Comparison of ENCODE assay signal across 17 cellular contexts in the genomic region with DNA sequence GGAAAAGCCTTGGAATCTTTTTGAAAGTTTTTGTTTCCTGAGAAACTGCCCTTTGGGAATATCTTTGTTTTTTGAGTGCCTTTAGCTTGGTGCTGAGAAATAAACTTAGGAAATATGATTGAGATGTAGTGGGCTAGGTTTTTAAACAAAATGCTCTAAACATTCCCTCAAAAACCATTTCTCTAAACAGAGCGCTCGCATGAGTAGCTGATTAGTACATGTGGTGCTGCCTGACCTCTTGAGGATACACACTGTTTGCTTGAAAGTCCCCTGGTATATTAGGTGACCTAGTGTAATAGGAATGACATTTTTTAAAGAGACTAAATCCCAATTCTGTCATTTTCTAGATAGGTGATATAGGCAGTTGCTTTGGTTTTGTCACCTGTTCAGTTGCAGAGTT.
DNase-seq lines count a peak whose midpoint lies in the region; ATAC-seq and TF ChIP-seq lines count a peak whose summit lies in the region.
"Had no signal": no experiment of that assay in that cellular context is flagged by ENCODE, and none has a peak within 500 bp of the region (broad histone marks: within the 10 kb centered on the region; RNA-seq: fewer than 3 reads in every experiment).

No MANE protein-coding gene starts in this region.

- no peaks in the 10 kb centered on the region for H3K9me3 Mint-ChIP-seq in Caco-2 (ENCODE audit: unreplicated experiment)
- H3K9me3 Mint-ChIP-seq: activated CD4-positive, alpha-beta memory T cell treated with anti-CD3 and anti-CD28 coated beads for 36 hours; activated naive CD8-positive, alpha-beta T cell treated with anti-CD3 and anti-CD28 coated beads, Interleukin-2, amount 10 ng/mL, durations not matched to agents 7 days and 5 days; T-cell had no signal

- H3K36me3 Mint-ChIP-seq in Caco-2 (ENCODE audit: insufficient read depth, unreplicated experiment), result no peaks in the 10 kb centered on the region
- H3K36me3 Mint-ChIP-seq: activated CD4-positive, alpha-beta memory T cell treated with anti-CD3 and anti-CD28 coated beads for 36 hours; activated naive CD8-positive, alpha-beta T cell treated with anti-CD3 and anti-CD28 coated beads, Interleukin-2, amount 10 ng/mL, durations not matched to agents 7 days and 5 days; T-cell had no signal

- no peak overlapping the region for H3K27ac Mint-ChIP-seq in Caco-2 (ENCODE audit: unreplicated experiment)
- H3K27ac Mint-ChIP-seq: activated CD4-positive, alpha-beta memory T cell treated with anti-CD3 and anti-CD28 coated beads for 36 hours; activated naive CD8-positive, alpha-beta T cell treated with anti-CD3 and anti-CD28 coated beads, Interleukin-2, amount 10 ng/mL, durations not matched to agents 7 days and 5 days; T-cell had no signal

- no peaks in the 10 kb centered on the region for H3K4me1 Mint-ChIP-seq in Caco-2 (ENCODE audit: low read depth, unreplicated experiment)
- H3K4me1 Mint-ChIP-seq: activated naive CD8-positive, alpha-beta T cell treated with anti-CD3 and anti-CD28 coated beads, Interleukin-2, amount 10 ng/mL, durations not matched to agents 7 days and 5 days; T-cell had no signal

- WGBS in right cardiac atrium, result 59% methylated on average over 2 of the region's 2 CpGs

- POLR2A ChIA-PET in Caco-2 (lab: Charles Lee), result no interaction called here

- H3K9me3 ChIP-seq in ascending aorta (no peaks in the 10 kb centered on the region), right cardiac atrium (ENCODE audit: control insufficient read depth, low read length) (no peaks in the 10 kb centered on the region), thoracic aorta (no peaks in the 10 kb centered on the region), Caco-2 (no peaks in the 10 kb centered on the region), left lung (peaks cover 0 to 4% of the 10 kb centered on the region in 2 donors)
- H3K9me3 ChIP-seq: BLaER1, Peyer's patch had no signal

- H3K27me3 ChIP-seq in ascending aorta (no peaks in the 10 kb centered on the region), right cardiac atrium (ENCODE audit: control insufficient read depth, insufficient read depth) (no peaks in the 10 kb centered on the region), thoracic aorta (replicated peaks; ENCODE audit: insufficient read depth) (no peaks in the 10 kb centered on the region), Caco-2 (replicated peaks; ENCODE audit: control insufficient read depth, insufficient read depth, low read length) (no peaks in the 10 kb centered on the region), left lung (no peaks in the 10 kb centered on the region)
- H3K27me3 ChIP-seq: BLaER1, heart right ventricle, Peyer's patch had no signal

- TF ChIP-seq CTCF in ascending aorta (IDR thresholded peaks at IDR 0.05), result no peak
- TF ChIP-seq CTCF in thoracic aorta (IDR thresholded peaks at IDR 0.05), result no peak
- TF ChIP-seq CTCF in Caco-2 (IDR thresholded peaks at IDR 0.05; ENCODE audit: insufficient read depth in 1 of 2, low read depth in 1 of 2, low read length in 1 of 2, severe bottlenecking in 1 of 2, unreplicated experiment in 1 of 2), result no peak
- TF ChIP-seq CTCF in left lung (IDR thresholded peaks at IDR 0.05), result no peak

- H3K4me3 ChIP-seq in ascending aorta (peak overlapping the region in 1 of 2 donors; percentile 19), right cardiac atrium (ENCODE audit: low read length) (no peak overlapping the region), thoracic aorta (peak overlapping the region; percentile 41), Caco-2 (ENCODE audit: low read depth, low read length) (no peak overlapping the region), left lung (no peak overlapping the region)
- H3K4me3 ChIP-seq: BLaER1, heart right ventricle, Peyer's patch had no signal

- DNase-seq in M059J (ENCODE audit: low read depth) (peak; percentile 56), ascending aorta (ENCODE audit: low spot score in 2 of 2) (no peak), right cardiac atrium (no peak), thoracic aorta (ENCODE audit: low spot score) (no peak), Caco-2 (no peak), left lung (no peak)
- DNase-seq: activated CD4-positive, alpha-beta memory T cell treated with anti-CD3 and anti-CD28 coated beads for 36 hours; activated naive CD8-positive, alpha-beta T cell treated with anti-CD3 and anti-CD28 coated beads, Interleukin-2, amount 10 ng/mL, durations not matched to agents 7 days and 5 days; activated T-cell treated with anti-CD3 and anti-CD28 coated beads, Interleukin-2, amount 50 U/mL, for 48 hours; NCI-H1930; stimulated activated CD4-positive, alpha-beta T cell treated with anti-CD3 and anti-CD28 coated beads, Interleukin-12 subunit alpha, Interleukin-12 subunit beta, amount 100 ng/mL, for 4 hours; T-cell had no signal

- ATAC-seq in right cardiac atrium (peak; percentile 36 to 43), thoracic aorta (ENCODE audit: insufficient number of reproducible peaks, low FRiP score, low read depth) (no peak), HG03159 (IDR thresholded peaks at IDR 0.05; ENCODE audit: unreplicated experiment) (no peak), left lung (no peak)
- ATAC-seq: T-cell had no signal

- H3K27ac ChIP-seq in ascending aorta, result peak overlapping the region; percentile 52 to 69
- peak overlapping the region; percentile 35 for H3K27ac ChIP-seq in right cardiac atrium (ENCODE audit: low read length)
- H3K27ac ChIP-seq in thoracic aorta, result peak overlapping the region; percentile 44 to 59
- no peak overlapping the region for H3K27ac ChIP-seq in left lung
- H3K27ac ChIP-seq: BLaER1, epithelial cell of prostate had no signal

- H3K4me3 Mint-ChIP-seq in Caco-2 (ENCODE audit: unreplicated experiment), result no peak overlapping the region
- H3K4me3 Mint-ChIP-seq: activated CD4-positive, alpha-beta memory T cell treated with anti-CD3 and anti-CD28 coated beads for 36 hours; activated naive CD8-positive, alpha-beta T cell treated with anti-CD3 and anti-CD28 coated beads, Interleukin-2, amount 10 ng/mL, durations not matched to agents 7 days and 5 days; T-cell had no signal

- BruUV-seq in Caco-2 (replicated peaks; lab: Mats Ljungman, UMichigan), result no TSS peak

- CTCF ChIA-PET in Caco-2 (lab: Charles Lee), result interaction anchor here (0.7 kb wide), 1 partner anchor 62 kb away, joined by 3 read pairs; no protein-coding TSS in a partner anchor

- intact Hi-C loops in ascending aorta (cut with DNase I), result no loop called here
- intact Hi-C loops in right cardiac atrium (cut with DNase I), result no loop called here
- intact Hi-C loops in Caco-2 (cut with micrococcal nuclease; ENCODE audit: unreplicated experiment), result no loop called here
- intact Hi-C loops in left lung (cut with DNase I), result no loop called here

- no peaks in the 10 kb centered on the region for H3K36me3 ChIP-seq in ascending aorta
- H3K36me3 ChIP-seq in thoracic aorta, result no peaks in the 10 kb centered on the region
- H3K36me3 ChIP-seq in Caco-2 (ENCODE audit: control insufficient read depth, insufficient read depth, low read length), result no peaks in the 10 kb centered on the region
- H3K36me3 ChIP-seq in left lung, result no peaks in the 10 kb centered on the region
- H3K36me3 ChIP-seq: BLaER1, heart right ventricle, Peyer's patch had no signal

- H3K27me3 Mint-ChIP-seq in Caco-2 (ENCODE audit: insufficient read depth, unreplicated experiment), result no peaks in the 10 kb centered on the region
- H3K27me3 Mint-ChIP-seq: activated CD4-positive, alpha-beta memory T cell treated with anti-CD3 and anti-CD28 coated beads for 36 hours; activated naive CD8-positive, alpha-beta T cell treated with anti-CD3 and anti-CD28 coated beads, Interleukin-2, amount 10 ng/mL, durations not matched to agents 7 days and 5 days; T-cell had no signal

- H3K4me1 ChIP-seq in ascending aorta (peaks cover 0 to 8% of the 10 kb centered on the region in 2 donors), right cardiac atrium (ENCODE audit: control insufficient read depth, insufficient read depth, low read length) (peaks cover 4% of the 10 kb centered on the region), thoracic aorta (ENCODE audit: control insufficient read depth in 1 of 2, low read depth in 2 of 2) (peaks cover 14 to 35% of the 10 kb centered on the region in 2 donors), Caco-2 (no peaks in the 10 kb centered on the region), left lung (no peaks in the 10 kb centered on the region)
- H3K4me1 ChIP-seq: BLaER1 had no signal

Comparison
In these comparisons a context has a peak if more than half of its experiments do, and no peak if none do; other contexts are left out.
1. H3K27ac ChIP-seq: peak in ascending aorta (2 of 2), right cardiac atrium (single experiment) and thoracic aorta (2 of 2); none in left lung (0 of 2).
2. ATAC-seq: peak in right cardiac atrium (2 of 2); none in thoracic aorta (single experiment), HG03159 (single experiment) and left lung (single experiment).